8 cellular contexts compared by ENCODE assay signal in genomic region chr1:5745776-5746610, GRCh38.
DNase-seq lines count a peak whose midpoint lies in the region; ATAC-seq and TF ChIP-seq lines count a peak whose summit lies in the region.

No MANE protein-coding gene starts in this region.

- H3K27ac ChIP-seq in HCT116 (ENCODE audit: low read depth, low read length), result no peak overlapping the region

- no peaks in the 10 kb centered on the region for H3K79me2 ChIP-seq in HCT116 (ENCODE audit: insufficient read depth, low read length)

- H3K4me1 ChIP-seq in HCT116 (ENCODE audit: control insufficient read depth in 1 of 2, insufficient read depth in 2 of 2, low read length in 2 of 2), result no peaks in the 10 kb centered on the region

- no peaks in the 10 kb centered on the region for H3K9me3 ChIP-seq in HCT116 (ENCODE audit: control insufficient read depth in 1 of 2, insufficient read depth in 1 of 2, low read depth in 1 of 2, low read length in 2 of 2)

- H4K20me1 ChIP-seq in HCT116 (ENCODE audit: insufficient read depth), result no peaks in the 10 kb centered on the region

- CTCF ChIA-PET in HCT116 (lab: Charles Lee), result interaction anchor here (0.7 to 2.0 kb wide), 10 partner anchors 16 to 1835 kb away, joined by 3 to 29 read pairs (median 4); no protein-coding TSS in a partner anchor

- peak overlapping the region; percentile 19; the same call in 1 of the 2 replicates for H3K4me2 ChIP-seq in HCT116 (ENCODE audit: low read length)

- H3K27me3 ChIP-seq in HCT116 (ENCODE audit: insufficient read depth, low read length), result 0 out of 2 replicates have a peak, but pooled peaks cover 3% of the 10 kb centered on the region

- H3K9ac ChIP-seq in HCT116 (ENCODE audit: low read length), result no peak overlapping the region

- H3K36me3 ChIP-seq in HCT116 (ENCODE audit: control insufficient read depth in 1 of 2, insufficient read depth in 2 of 2, low read length in 2 of 2), result no peaks in the 10 kb centered on the region

- ATAC-seq in HCT116, result peak; percentile 94
- no peak for ATAC-seq in HG03025 (IDR thresholded peaks at IDR 0.05; ENCODE audit: low FRiP score, unreplicated experiment)

- TF ChIP-seq CTCF in HCT116 (IDR thresholded peaks at IDR 0.05 in 2 of 3, conservative IDR thresholded peaks at IDR 0.05 in 1 of 3; ENCODE audit: borderline replicate concordance in 1 of 3, insufficient read depth in 1 of 3, low read depth in 2 of 3, low read length in 2 of 3), result peak; percentile 94 to 99 (median 96)

- H2AFZ ChIP-seq in HCT116 (ENCODE audit: low read depth, low read length, poor library complexity, severe bottlenecking), result no peak overlapping the region

- peak; percentile 95 for TF ChIP-seq RAD21 in HCT116 (IDR thresholded peaks at IDR 0.05; ENCODE audit: low read depth)

- POLR2A ChIA-PET in HCT116 (lab: Charles Lee), result no interaction called here

- H3K9me2 ChIP-seq in HCT116 (ENCODE audit: insufficient read depth), result no peaks in the 10 kb centered on the region

- RAD21 ChIA-PET in HCT116 (lab: Charles Lee; ENCODE audit: low non-redundant PET in 1 of 2, low total read pairs in 2 of 2, uncharacterized antibody in 2 of 2, unreplicated experiment in 2 of 2), result interaction anchor here (0.6 to 1.3 kb wide), 2 partner anchors 229 to 237 kb away, joined by 3 read pairs; no protein-coding TSS in a partner anchor

- TF ChIP-seq POLR2A in HCT116 (IDR thresholded peaks at IDR 0.05; ENCODE audit: borderline replicate concordance, extremely low read depth, insufficient read depth, insufficient read length), result no peak

- BruUV-seq in HCT116 (replicated peaks; lab: Mats Ljungman, UMichigan), result no TSS peak

- intact Hi-C loops in HCT116 (cut with micrococcal nuclease), result loop anchor here (1.0 to 10.0 kb wide), 4 partner anchors 109 to 1835 kb away; no protein-coding TSS in a partner anchor

- peak; percentile 16 for DNase-seq in DMS 273 treated with DMSO at 0.1 percent for 48 hours (lab: John Stamatoyannopoulos, UW)
- DNase-seq in HCT116 (ENCODE audit: low read depth, low spot score), result peak; percentile 54
- peak; percentile 75 for DNase-seq in NCI-H345 (lab: John Stamatoyannopoulos, UW)
- DNase-seq in activated CD4-positive, alpha-beta T cell treated with anti-CD3 and anti-CD28 coated beads, Interleukin-2, amount 50 U/mL, for 1 hour, result peak; percentile 49
- DNase-seq in dermis microvascular lymphatic vessel endothelial cell (ENCODE audit: low read depth in 2 of 2), result peak; percentile 16 to 51
- peak; percentile 75 for DNase-seq in medulla oblongata (ENCODE audit: extremely low spot score)
- DNase-seq in stimulated activated CD8-positive, alpha-beta memory T cell treated with anti-CD3 and anti-CD28 coated beads, Interleukin-12 subunit alpha, Interleukin-12 subunit beta, amount 100 ng/mL, for 4 hours (ENCODE audit: low read depth), result peak; percentile 17

- H3K4me3 ChIP-seq in HCT116 (replicated peaks in 1 of 2; ENCODE audit: low read depth in 1 of 2, low read length in 2 of 2), result no peak overlapping the region

TF ChIP-seq in HCT116, 20 proteins besides CTCF, POLR2A, EP300 and RAD21:
- TF ChIP-seq SIN3A (IDR thresholded peaks at IDR 0.05; ENCODE audit: low read depth) (no peak), TCF7L2 (IDR thresholded peaks at IDR 0.05; ENCODE audit: borderline replicate concordance, extremely low read depth, insufficient read depth, insufficient read length) (no peak), ZFX (IDR thresholded peaks at IDR 0.05) (no peak), YY1 (IDR thresholded peaks at IDR 0.05; ENCODE audit: extremely low read depth, insufficient replicate concordance, low read depth, low read length) (peak; percentile 23), MAX (IDR thresholded peaks at IDR 0.05) (no peak), EGR1 (IDR thresholded peaks at IDR 0.05; ENCODE audit: low read depth) (no peak), ZBTB33 (IDR thresholded peaks at IDR 0.05; ENCODE audit: extremely low read depth, insufficient replicate concordance, low read length) (no peak), EZH2phosphoT487 (IDR thresholded peaks at IDR 0.05; ENCODE audit: borderline replicate concordance) (no peak)

Comparison
In these comparisons a context has a peak if more than half of its experiments do, and no peak if none do; other contexts are left out.
1. DNase-seq: peak in every context shown above with its lines; median percentile 75 in NCI-H345; 75 in medulla oblongata; 54 in HCT116; 49 in activated CD4-positive, alpha-beta T cell treated with anti-CD3 and anti-CD28 coated beads, Interleukin-2, amount 50 U/mL, for 1 hour; 34 in dermis microvascular lymphatic vessel endothelial cell; 17 in stimulated activated CD8-positive, alpha-beta memory T cell treated with anti-CD3 and anti-CD28 coated beads, Interleukin-12 subunit alpha, Interleukin-12 subunit beta, amount 100 ng/mL, for 4 hours; 16 in DMS 273 treated with DMSO at 0.1 percent for 48 hours.